In the genomic region with DNA sequence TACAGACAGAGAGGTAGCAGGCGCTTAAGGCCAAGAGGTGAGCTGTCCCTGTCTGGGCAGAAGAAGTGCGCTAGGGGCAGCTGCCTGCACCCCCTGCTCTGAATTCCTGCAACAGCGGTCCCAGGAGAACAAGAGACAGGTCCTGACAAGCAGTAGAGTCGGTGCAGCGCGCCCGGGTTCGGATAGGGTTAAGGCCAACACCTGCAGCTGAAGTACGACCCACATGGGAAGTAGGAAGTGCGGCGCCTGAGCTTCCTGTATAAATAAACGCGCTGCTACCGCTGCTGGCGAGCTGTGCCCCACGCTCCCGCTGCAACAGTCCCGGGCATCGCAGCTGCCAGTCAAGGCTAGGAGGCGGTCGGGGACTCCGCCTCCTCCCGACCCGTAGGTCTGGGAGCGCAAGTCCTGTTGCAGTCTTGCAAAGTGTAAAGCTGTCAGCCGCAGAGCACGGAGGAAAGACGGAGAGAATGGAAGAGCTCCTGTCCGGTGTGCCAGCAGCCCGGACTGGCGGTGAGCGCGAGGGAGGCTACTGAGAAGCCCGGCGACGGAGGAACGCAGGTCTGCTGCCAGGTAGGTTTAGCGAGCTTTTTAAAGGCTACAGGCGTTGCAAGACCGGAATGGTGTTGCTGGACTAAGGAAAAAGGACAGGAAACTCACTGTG, we compare ENCODE assay signal across 1 cellular context.
TF ChIP-seq lines count a peak whose summit lies in the region.

A gene (plus strand): TSS at position 290 of the 661 bp plus-strand sequence. CDS start 12,185 bp downstream, outside the sequence.

TF ChIP-seq in HepG2, 621 proteins besides CTCF, POLR2A, EP300 and RAD21 (continued from another document and continues in another):
- TF ChIP-seq AGO2 (optimal IDR thresholded peaks at IDR 0.05; ENCODE audit: low read depth, low read length): peak; percentile 34
- no peak for TF ChIP-seq ZNF570 (CRISPR knock-in tag; IDR thresholded peaks at IDR 0.05; ENCODE audit: borderline replicate concordance)
- TF ChIP-seq RNF2 (conservative IDR thresholded peaks at IDR 0.05; ENCODE audit: low read depth): peak; percentile 55; the same call in 1 of the 2 replicates
- no peak for TF ChIP-seq RARG (CRISPR knock-in tag; IDR thresholded peaks at IDR 0.05; ENCODE audit: low read depth)
- TF ChIP-seq, protein P1, sequence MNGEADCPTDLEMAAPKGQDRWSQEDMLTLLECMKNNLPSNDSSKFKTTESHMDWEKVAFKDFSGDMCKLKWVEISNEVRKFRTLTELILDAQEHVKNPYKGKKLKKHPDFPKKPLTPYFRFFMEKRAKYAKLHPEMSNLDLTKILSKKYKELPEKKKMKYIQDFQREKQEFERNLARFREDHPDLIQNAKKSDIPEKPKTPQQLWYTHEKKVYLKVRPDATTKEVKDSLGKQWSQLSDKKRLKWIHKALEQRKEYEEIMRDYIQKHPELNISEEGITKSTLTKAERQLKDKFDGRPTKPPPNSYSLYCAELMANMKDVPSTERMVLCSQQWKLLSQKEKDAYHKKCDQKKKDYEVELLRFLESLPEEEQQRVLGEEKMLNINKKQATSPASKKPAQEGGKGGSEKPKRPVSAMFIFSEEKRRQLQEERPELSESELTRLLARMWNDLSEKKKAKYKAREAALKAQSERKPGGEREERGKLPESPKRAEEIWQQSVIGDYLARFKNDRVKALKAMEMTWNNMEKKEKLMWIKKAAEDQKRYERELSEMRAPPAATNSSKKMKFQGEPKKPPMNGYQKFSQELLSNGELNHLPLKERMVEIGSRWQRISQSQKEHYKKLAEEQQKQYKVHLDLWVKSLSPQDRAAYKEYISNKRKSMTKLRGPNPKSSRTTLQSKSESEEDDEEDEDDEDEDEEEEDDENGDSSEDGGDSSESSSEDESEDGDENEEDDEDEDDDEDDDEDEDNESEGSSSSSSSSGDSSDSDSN (CRISPR knock-in tag; IDR thresholded peaks at IDR 0.05): peak; percentile 95
- TF ChIP-seq ONECUT2 (CRISPR knock-in tag; IDR thresholded peaks at IDR 0.05): no peak
- peak; percentile 73; the same call in 1 of the 2 replicates for TF ChIP-seq FOXO1 (CRISPR knock-in tag; IDR thresholded peaks at IDR 0.05)
- TF ChIP-seq PTBP1 (IDR thresholded peaks at IDR 0.05; ENCODE audit: low read depth, low read length, poor library complexity, severe bottlenecking): no peak
- TF ChIP-seq, protein P2, sequence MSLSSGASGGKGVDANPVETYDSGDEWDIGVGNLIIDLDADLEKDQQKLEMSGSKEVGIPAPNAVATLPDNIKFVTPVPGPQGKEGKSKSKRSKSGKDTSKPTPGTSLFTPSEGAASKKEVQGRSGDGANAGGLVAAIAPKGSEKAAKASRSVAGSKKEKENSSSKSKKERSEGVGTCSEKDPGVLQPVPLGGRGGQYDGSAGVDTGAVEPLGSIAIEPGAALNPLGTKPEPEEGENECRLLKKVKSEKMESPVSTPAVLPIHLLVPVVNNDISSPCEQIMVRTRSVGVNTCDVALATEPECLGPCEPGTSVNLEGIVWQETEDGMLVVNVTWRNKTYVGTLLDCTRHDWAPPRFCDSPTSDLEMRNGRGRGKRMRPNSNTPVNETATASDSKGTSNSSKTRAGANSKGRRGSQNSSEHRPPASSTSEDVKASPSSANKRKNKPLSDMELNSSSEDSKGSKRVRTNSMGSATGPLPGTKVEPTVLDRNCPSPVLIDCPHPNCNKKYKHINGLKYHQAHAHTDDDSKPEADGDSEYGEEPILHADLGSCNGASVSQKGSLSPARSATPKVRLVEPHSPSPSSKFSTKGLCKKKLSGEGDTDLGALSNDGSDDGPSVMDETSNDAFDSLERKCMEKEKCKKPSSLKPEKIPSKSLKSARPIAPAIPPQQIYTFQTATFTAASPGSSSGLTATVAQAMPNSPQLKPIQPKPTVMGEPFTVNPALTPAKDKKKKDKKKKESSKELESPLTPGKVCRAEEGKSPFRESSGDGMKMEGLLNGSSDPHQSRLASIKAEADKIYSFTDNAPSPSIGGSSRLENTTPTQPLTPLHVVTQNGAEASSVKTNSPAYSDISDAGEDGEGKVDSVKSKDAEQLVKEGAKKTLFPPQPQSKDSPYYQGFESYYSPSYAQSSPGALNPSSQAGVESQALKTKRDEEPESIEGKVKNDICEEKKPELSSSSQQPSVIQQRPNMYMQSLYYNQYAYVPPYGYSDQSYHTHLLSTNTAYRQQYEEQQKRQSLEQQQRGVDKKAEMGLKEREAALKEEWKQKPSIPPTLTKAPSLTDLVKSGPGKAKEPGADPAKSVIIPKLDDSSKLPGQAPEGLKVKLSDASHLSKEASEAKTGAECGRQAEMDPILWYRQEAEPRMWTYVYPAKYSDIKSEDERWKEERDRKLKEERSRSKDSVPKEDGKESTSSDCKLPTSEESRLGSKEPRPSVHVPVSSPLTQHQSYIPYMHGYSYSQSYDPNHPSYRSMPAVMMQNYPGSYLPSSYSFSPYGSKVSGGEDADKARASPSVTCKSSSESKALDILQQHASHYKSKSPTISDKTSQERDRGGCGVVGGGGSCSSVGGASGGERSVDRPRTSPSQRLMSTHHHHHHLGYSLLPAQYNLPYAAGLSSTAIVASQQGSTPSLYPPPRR (CRISPR knock-in tag; IDR thresholded peaks at IDR 0.05; ENCODE audit: borderline replicate concordance): peak; percentile 84
- peak; percentile 52; the same call in 1 of the 2 replicates for TF ChIP-seq ZNF263 (CRISPR knock-in tag; IDR thresholded peaks at IDR 0.05)
- TF ChIP-seq, protein P3, sequence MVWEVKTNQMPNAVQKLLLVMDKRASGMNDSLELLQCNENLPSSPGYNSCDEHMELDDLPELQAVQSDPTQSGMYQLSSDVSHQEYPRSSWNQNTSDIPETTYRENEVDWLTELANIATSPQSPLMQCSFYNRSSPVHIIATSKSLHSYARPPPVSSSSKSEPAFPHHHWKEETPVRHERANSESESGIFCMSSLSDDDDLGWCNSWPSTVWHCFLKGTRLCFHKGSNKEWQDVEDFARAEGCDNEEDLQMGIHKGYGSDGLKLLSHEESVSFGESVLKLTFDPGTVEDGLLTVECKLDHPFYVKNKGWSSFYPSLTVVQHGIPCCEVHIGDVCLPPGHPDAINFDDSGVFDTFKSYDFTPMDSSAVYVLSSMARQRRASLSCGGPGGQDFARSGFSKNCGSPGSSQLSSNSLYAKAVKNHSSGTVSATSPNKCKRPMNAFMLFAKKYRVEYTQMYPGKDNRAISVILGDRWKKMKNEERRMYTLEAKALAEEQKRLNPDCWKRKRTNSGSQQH (CRISPR knock-in tag; IDR thresholded peaks at IDR 0.05; ENCODE audit: low read depth): peak; percentile 36; the same call in 1 of the 2 replicates
- TF ChIP-seq ZNF3 (CRISPR knock-in tag; IDR thresholded peaks at IDR 0.05): no peak
- no peak for TF ChIP-seq KDM1A (CRISPR knock-in tag; IDR thresholded peaks at IDR 0.05)
- TF ChIP-seq ZNF569 (CRISPR knock-in tag; IDR thresholded peaks at IDR 0.05; ENCODE audit: borderline replicate concordance): no peak
- TF ChIP-seq ZSCAN30 (CRISPR knock-in tag; IDR thresholded peaks at IDR 0.05): no peak
- TF ChIP-seq ZNF501 (CRISPR knock-in tag; IDR thresholded peaks at IDR 0.05): peak; percentile 90
- peak; percentile 93 for TF ChIP-seq ZNF772 (CRISPR knock-in tag; IDR thresholded peaks at IDR 0.05)
- TF ChIP-seq, protein P4, sequence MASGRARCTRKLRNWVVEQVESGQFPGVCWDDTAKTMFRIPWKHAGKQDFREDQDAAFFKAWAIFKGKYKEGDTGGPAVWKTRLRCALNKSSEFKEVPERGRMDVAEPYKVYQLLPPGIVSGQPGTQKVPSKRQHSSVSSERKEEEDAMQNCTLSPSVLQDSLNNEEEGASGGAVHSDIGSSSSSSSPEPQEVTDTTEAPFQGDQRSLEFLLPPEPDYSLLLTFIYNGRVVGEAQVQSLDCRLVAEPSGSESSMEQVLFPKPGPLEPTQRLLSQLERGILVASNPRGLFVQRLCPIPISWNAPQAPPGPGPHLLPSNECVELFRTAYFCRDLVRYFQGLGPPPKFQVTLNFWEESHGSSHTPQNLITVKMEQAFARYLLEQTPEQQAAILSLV (CRISPR knock-in tag; IDR thresholded peaks at IDR 0.05; ENCODE audit: borderline replicate concordance): peak; percentile 89; the same call in 1 of the 2 replicates
- TF ChIP-seq, protein P5, sequence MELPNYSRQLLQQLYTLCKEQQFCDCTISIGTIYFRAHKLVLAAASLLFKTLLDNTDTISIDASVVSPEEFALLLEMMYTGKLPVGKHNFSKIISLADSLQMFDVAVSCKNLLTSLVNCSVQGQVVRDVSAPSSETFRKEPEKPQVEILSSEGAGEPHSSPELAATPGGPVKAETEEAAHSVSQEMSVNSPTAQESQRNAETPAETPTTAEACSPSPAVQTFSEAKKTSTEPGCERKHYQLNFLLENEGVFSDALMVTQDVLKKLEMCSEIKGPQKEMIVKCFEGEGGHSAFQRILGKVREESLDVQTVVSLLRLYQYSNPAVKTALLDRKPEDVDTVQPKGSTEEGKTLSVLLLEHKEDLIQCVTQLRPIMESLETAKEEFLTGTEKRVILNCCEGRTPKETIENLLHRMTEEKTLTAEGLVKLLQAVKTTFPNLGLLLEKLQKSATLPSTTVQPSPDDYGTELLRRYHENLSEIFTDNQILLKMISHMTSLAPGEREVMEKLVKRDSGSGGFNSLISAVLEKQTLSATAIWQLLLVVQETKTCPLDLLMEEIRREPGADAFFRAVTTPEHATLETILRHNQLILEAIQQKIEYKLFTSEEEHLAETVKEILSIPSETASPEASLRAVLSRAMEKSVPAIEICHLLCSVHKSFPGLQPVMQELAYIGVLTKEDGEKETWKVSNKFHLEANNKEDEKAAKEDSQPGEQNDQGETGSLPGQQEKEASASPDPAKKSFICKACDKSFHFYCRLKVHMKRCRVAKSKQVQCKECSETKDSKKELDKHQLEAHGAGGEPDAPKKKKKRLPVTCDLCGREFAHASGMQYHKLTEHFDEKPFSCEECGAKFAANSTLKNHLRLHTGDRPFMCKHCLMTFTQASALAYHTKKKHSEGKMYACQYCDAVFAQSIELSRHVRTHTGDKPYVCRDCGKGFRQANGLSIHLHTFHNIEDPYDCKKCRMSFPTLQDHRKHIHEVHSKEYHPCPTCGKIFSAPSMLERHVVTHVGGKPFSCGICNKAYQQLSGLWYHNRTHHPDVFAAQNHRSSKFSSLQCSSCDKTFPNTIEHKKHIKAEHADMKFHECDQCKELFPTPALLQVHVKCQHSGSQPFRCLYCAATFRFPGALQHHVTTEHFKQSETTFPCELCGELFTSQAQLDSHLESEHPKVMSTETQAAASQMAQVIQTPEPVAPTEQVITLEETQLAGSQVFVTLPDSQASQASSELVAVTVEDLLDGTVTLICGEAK (IDR thresholded peaks at IDR 0.05): no peak
- TF ChIP-seq, protein P5 (CRISPR knock-in tag; IDR thresholded peaks at IDR 0.05): peak; percentile 94
- no peak for TF ChIP-seq NPAS2 (CRISPR knock-in tag; IDR thresholded peaks at IDR 0.05; ENCODE audit: borderline replicate concordance)
- TF ChIP-seq, protein P6, sequence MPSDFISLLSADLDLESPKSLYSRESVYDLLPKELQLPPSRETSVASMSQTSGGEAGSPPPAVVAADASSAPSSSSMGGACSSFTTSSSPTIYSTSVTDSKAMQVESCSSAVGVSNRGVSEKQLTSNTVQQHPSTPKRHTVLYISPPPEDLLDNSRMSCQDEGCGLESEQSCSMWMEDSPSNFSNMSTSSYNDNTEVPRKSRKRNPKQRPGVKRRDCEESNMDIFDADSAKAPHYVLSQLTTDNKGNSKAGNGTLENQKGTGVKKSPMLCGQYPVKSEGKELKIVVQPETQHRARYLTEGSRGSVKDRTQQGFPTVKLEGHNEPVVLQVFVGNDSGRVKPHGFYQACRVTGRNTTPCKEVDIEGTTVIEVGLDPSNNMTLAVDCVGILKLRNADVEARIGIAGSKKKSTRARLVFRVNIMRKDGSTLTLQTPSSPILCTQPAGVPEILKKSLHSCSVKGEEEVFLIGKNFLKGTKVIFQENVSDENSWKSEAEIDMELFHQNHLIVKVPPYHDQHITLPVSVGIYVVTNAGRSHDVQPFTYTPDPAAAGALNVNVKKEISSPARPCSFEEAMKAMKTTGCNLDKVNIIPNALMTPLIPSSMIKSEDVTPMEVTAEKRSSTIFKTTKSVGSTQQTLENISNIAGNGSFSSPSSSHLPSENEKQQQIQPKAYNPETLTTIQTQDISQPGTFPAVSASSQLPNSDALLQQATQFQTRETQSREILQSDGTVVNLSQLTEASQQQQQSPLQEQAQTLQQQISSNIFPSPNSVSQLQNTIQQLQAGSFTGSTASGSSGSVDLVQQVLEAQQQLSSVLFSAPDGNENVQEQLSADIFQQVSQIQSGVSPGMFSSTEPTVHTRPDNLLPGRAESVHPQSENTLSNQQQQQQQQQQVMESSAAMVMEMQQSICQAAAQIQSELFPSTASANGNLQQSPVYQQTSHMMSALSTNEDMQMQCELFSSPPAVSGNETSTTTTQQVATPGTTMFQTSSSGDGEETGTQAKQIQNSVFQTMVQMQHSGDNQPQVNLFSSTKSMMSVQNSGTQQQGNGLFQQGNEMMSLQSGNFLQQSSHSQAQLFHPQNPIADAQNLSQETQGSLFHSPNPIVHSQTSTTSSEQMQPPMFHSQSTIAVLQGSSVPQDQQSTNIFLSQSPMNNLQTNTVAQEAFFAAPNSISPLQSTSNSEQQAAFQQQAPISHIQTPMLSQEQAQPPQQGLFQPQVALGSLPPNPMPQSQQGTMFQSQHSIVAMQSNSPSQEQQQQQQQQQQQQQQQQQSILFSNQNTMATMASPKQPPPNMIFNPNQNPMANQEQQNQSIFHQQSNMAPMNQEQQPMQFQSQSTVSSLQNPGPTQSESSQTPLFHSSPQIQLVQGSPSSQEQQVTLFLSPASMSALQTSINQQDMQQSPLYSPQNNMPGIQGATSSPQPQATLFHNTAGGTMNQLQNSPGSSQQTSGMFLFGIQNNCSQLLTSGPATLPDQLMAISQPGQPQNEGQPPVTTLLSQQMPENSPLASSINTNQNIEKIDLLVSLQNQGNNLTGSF (CRISPR knock-in tag; IDR thresholded peaks at IDR 0.05): peak; percentile 62; the same call in 1 of the 2 replicates
- TF ChIP-seq, protein P7, sequence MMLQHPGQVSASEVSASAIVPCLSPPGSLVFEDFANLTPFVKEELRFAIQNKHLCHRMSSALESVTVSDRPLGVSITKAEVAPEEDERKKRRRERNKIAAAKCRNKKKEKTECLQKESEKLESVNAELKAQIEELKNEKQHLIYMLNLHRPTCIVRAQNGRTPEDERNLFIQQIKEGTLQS (CRISPR knock-in tag; IDR thresholded peaks at IDR 0.05): no peak
- no peak for TF ChIP-seq ZNF24 (IDR thresholded peaks at IDR 0.05)
